In genomic region chr3:47408839-47409229, GRCh38 we compare ENCODE assay signal across 14 cellular contexts. TPM values are rescaled to one million over a fixed set of nuclear protein-coding genes. Genes with fewer than 3 reads are reported as not detected.
DNase-seq lines count a peak whose midpoint lies in the region; ATAC-seq and TF ChIP-seq lines count a peak whose summit lies in the region.
"Had no signal": no experiment of that assay in that cellular context is flagged by ENCODE, and none has a peak within 500 bp of the region (broad histone marks: within the 10 kb centered on the region; RNA-seq: fewer than 3 reads in every experiment).

No MANE protein-coding gene starts in this region.

- DNase-seq in activated T-cell treated with anti-CD3 and anti-CD28 coated beads, Interleukin-2, amount 50 U/mL, for 24 hours, result no peak
- DNase-seq in activated T-cell treated with anti-CD3 and anti-CD28 coated beads, Interleukin-2, amount 50 U/mL, for 4 hours, result no peak
- peak; percentile 60 for DNase-seq in RWPE2 (ENCODE audit: low spot score)
- peak; percentile 8 for DNase-seq in iPS-NIHi11 (ENCODE audit: low spot score)
- no peak for DNase-seq in sciatic nerve (ENCODE audit: low spot score)
- DNase-seq in natural killer cell, result no peak
- no peak for DNase-seq in DMS79 treated with DMSO at 0.1 percent for 48 hours (lab: John Stamatoyannopoulos, UW)
- DNase-seq in SKM-1 treated with dmso at 0.1 percent for 144 hours (lab: John Stamatoyannopoulos, UW; ENCODE audit: unreplicated experiment), result no peak
- DNase-seq: CD8-positive, alpha-beta T cell; COR-L47; GF-D8 had no signal

- no peak overlapping the region for H3K4me3 Mint-ChIP-seq in activated T-cell treated with anti-CD3 and anti-CD28 coated beads, Interleukin-2, amount 50 U/mL, for 24 hours
- H3K4me3 Mint-ChIP-seq in activated T-cell treated with anti-CD3 and anti-CD28 coated beads, Interleukin-2, amount 50 U/mL, for 4 hours, result no peak overlapping the region
- H3K4me3 Mint-ChIP-seq in natural killer cell, result no peak overlapping the region
- H3K4me3 Mint-ChIP-seq: CD14-positive monocyte; CD8-positive, alpha-beta T cell had no signal

- no peak for ATAC-seq in activated T-cell treated with anti-CD3 and anti-CD28 coated beads, Interleukin-2, amount 50 U/mL, for 4 hours
- ATAC-seq in RWPE2 (ENCODE audit: low read depth) (no peak), sciatic nerve (no peak), natural killer cell (no peak)
- ATAC-seq: CD8-positive, alpha-beta T cell; HCT116 had no signal

- peaks cover 39% of the 10 kb centered on the region for H3K36me3 ChIP-seq in RWPE2 (ENCODE audit: low read depth)

- H3K4me3 ChIP-seq in RWPE2 (ENCODE audit: severe bottlenecking), result no peak overlapping the region

- peak overlapping the region; percentile 27 for H3K27ac Mint-ChIP-seq in activated T-cell treated with anti-CD3 and anti-CD28 coated beads, Interleukin-2, amount 50 U/mL, for 24 hours
- H3K27ac Mint-ChIP-seq in natural killer cell, result no peak overlapping the region
- H3K27ac Mint-ChIP-seq: CD8-positive, alpha-beta T cell had no signal

- H3K27me3 ChIP-seq in RWPE2 (ENCODE audit: insufficient read depth, poor library complexity, severe bottlenecking), result no peaks in the 10 kb centered on the region

- intact Hi-C loops in sciatic nerve (cut with DNase I), result no loop called here
- intact Hi-C loops in natural killer cell (cut with micrococcal nuclease), result no loop called here

- no peaks in the 10 kb centered on the region for H3K4me1 ChIP-seq in RWPE2 (ENCODE audit: insufficient read depth, poor library complexity, severe bottlenecking)

- no peaks in the 10 kb centered on the region for H3K4me1 Mint-ChIP-seq in activated T-cell treated with anti-CD3 and anti-CD28 coated beads, Interleukin-2, amount 50 U/mL, for 24 hours (ENCODE audit: low read depth)
- H3K4me1 Mint-ChIP-seq in activated T-cell treated with anti-CD3 and anti-CD28 coated beads, Interleukin-2, amount 50 U/mL, for 4 hours (ENCODE audit: low read depth), result no peaks in the 10 kb centered on the region
- no peaks in the 10 kb centered on the region for H3K4me1 Mint-ChIP-seq in natural killer cell

- no peaks in the 10 kb centered on the region for H3K9me3 Mint-ChIP-seq in activated T-cell treated with anti-CD3 and anti-CD28 coated beads, Interleukin-2, amount 50 U/mL, for 24 hours
- no peaks in the 10 kb centered on the region for H3K9me3 Mint-ChIP-seq in activated T-cell treated with anti-CD3 and anti-CD28 coated beads, Interleukin-2, amount 50 U/mL, for 4 hours
- no peaks in the 10 kb centered on the region for H3K9me3 Mint-ChIP-seq in natural killer cell
- H3K9me3 Mint-ChIP-seq: CD8-positive, alpha-beta T cell had no signal

- no peak for TF ChIP-seq CTCF in RWPE2 (IDR thresholded peaks at IDR 0.05; ENCODE audit: poor library complexity, severe bottlenecking)
- no peak for TF ChIP-seq CTCF in natural killer cell (IDR thresholded peaks at IDR 0.05)

- peaks cover 74% of the 10 kb centered on the region for H3K36me3 Mint-ChIP-seq in activated T-cell treated with anti-CD3 and anti-CD28 coated beads, Interleukin-2, amount 50 U/mL, for 24 hours (ENCODE audit: low read depth)
- H3K36me3 Mint-ChIP-seq in activated T-cell treated with anti-CD3 and anti-CD28 coated beads, Interleukin-2, amount 50 U/mL, for 4 hours (ENCODE audit: insufficient read depth), result peaks cover 11% of the 10 kb centered on the region
- H3K36me3 Mint-ChIP-seq in natural killer cell, result no peaks in the 10 kb centered on the region

- H3K27ac ChIP-seq in RWPE2 (ENCODE audit: poor library complexity, severe bottlenecking), result no peak overlapping the region
- H3K27ac ChIP-seq: 22Rv1 had no signal

- no peaks in the 10 kb centered on the region for H3K27me3 Mint-ChIP-seq in activated T-cell treated with anti-CD3 and anti-CD28 coated beads, Interleukin-2, amount 50 U/mL, for 24 hours
- H3K27me3 Mint-ChIP-seq in activated T-cell treated with anti-CD3 and anti-CD28 coated beads, Interleukin-2, amount 50 U/mL, for 4 hours (ENCODE audit: low read depth), result no peaks in the 10 kb centered on the region
- no peaks in the 10 kb centered on the region for H3K27me3 Mint-ChIP-seq in natural killer cell (ENCODE audit: low read depth in 2 of 2)

- H3K9me3 ChIP-seq in RWPE2 (ENCODE audit: severe bottlenecking), result no peaks in the 10 kb centered on the region

RNA-seq across cellular contexts. Expression of gene PTPN23, which starts 28.0 kb away (rescaled TPM):
- total RNA-seq in activated T-cell treated with anti-CD3 and anti-CD28 coated beads, Interleukin-2, amount 50 U/mL, for 4 hours, result 10 to 100 TPM; 34.9 to 44.8 (median 42.2) TPM
- total RNA-seq in sciatic nerve, result 53.7 TPM
- 10 to 100 TPM; 49.3 to 73.6 (median 52.0) TPM for total RNA-seq in natural killer cell

Comparison
In these comparisons a context has a peak if more than half of its experiments do, and no peak if none do; other contexts are left out.
1. DNase-seq: peak in RWPE2 (single experiment) and iPS-NIHi11 (single experiment); none in activated T-cell treated with anti-CD3 and anti-CD28 coated beads, Interleukin-2, amount 50 U/mL, for 24 hours (single experiment), activated T-cell treated with anti-CD3 and anti-CD28 coated beads, Interleukin-2, amount 50 U/mL, for 4 hours (single experiment), sciatic nerve (single experiment), natural killer cell (single experiment), DMS79 treated with DMSO at 0.1 percent for 48 hours (single experiment) and SKM-1 treated with dmso at 0.1 percent for 144 hours (single experiment).